In the genomic region with DNA sequence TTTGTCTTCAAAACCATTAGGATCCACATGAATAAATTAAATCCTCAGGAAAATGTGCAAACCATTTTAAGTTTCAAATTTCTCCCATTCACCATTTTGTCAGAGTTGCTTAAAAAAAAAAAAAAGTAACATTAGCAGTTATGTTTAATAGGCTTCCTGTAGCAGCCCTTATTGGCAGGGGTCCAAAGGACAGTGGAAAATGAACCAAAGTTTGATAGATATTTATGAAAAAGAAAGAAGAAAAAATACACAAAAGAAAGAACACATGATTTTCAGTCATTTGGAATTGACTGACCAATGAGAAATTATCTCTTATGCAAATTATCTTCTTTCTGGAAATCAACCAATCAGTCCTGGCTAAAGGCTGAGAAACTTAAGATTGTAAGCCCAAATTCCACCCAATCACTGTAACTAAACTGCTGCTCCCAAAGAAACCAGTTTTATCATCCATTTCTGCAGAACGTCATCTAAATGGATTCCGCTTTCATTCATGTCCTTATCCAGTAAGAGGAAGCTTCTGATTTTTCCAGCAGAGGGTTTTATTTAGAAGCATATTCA, we compare ENCODE assay signal across 34 cellular contexts.
DNase-seq lines count a peak whose midpoint lies in the region; ATAC-seq, FAIRE-seq and TF ChIP-seq lines count a peak whose summit lies in the region.
"Had no signal": no experiment of that assay in that cellular context is flagged by ENCODE, and none has a peak within 500 bp of the region (broad histone marks: within the 10 kb centered on the region; RNA-seq: fewer than 3 reads in every experiment).

No MANE protein-coding gene starts in this region.

- POLR2A ChIA-PET in A549 (lab: Yijun Ruan, JAX): no interaction called here

- TF ChIP-seq EP300 in A549 (IDR thresholded peaks at IDR 0.05): no peak

- in situ Hi-C loops in KBM-7 (cut with MboI; ENCODE audit: low pct_unique_long_range_greater_than_20kb, low sequenced_read_pairs): no loop called here

- 97% methylated on average over 2 of the region's 2 CpGs for WGBS in A549 (ENCODE audit: missing lambda C conversion rate)
- 79 to 92% (median 88%) methylated on average over 2 of the region's 2 CpGs for WGBS in adrenal gland, 4 donors

- TF ChIP-seq RAD21 in A549 (conservative IDR thresholded peaks at IDR 0.05 in 1 of 2, IDR thresholded peaks at IDR 0.05 in 1 of 2): no peak

- H3K4me2 ChIP-seq in A549: peak overlapping the region; percentile 57; the same call in 1 of the 3 replicates
- H3K4me2 ChIP-seq: PC-9 had no signal

- DNase-seq in A549 (ENCODE audit: low read depth in 1 of 2, low spot score in 1 of 2): no peak
- peak in 4 of 7 donors; percentile 38 to 60 (median 58) for DNase-seq in adrenal gland
- DNase-seq in glutamatergic neuron: no peak
- DNase-seq in lung microvascular endothelial cell (ENCODE audit: low read depth in 2 of 2): peak; percentile 68 to 86
- DNase-seq in KBM-7: no peak
- DNase-seq in stimulated activated CD4-positive, alpha-beta T cell treated with anti-CD3 and anti-CD28 coated beads, Interleukin-4, amount 100 ng/mL, for 1 hour: no peak
- DNase-seq in DMS153 treated with DMSO at 0.1 percent for 48 hours (lab: John Stamatoyannopoulos, UW; ENCODE audit: unreplicated experiment): no peak
- DNase-seq: activated CD4-positive, alpha-beta T cell treated with anti-CD3 and anti-CD28 coated beads for 36 hours; activated CD8-positive, alpha-beta T cell treated with anti-CD3 and anti-CD28 coated beads for 36 hours; CD4-positive, alpha-beta T cell; DND-41; endodermal cell; foreskin keratinocyte; GM23248; hypothalamus; MG63; NCI-H1105 treated with DMSO at 0.1 percent for 48 hours; NCI-H187 treated with DMSO at 0.1 percent for 48 hours; NCI-H526 treated with DMSO at 0.1 percent for 48 hours; PC-9; posterior cingulate gyrus; right lobe of liver; SHP77; stimulated activated CD4-positive, alpha-beta T cell treated with anti-CD3 and anti-CD28 coated beads, Interleukin-12 subunit alpha, Interleukin-12 subunit beta, amount 100 ng/mL, for 4 hours; stimulated activated CD4-positive, alpha-beta T cell treated with anti-CD3 and anti-CD28 coated beads, Interleukin-2, amount 100 ng/mL, for 48 hours; stomach; SW 1271; thyroid gland had no signal

- no peak for ATAC-seq in A549
- ATAC-seq in HG03521 (IDR thresholded peaks at IDR 0.05; ENCODE audit: unreplicated experiment): no peak
- ATAC-seq: activated CD4-positive, alpha-beta T cell treated with anti-CD3 and anti-CD28 coated beads for 36 hours; activated CD8-positive, alpha-beta T cell treated with anti-CD3 and anti-CD28 coated beads for 36 hours; foreskin keratinocyte had no signal

- H3K36me3 Mint-ChIP-seq in glutamatergic neuron (ENCODE audit: unreplicated experiment): peaks cover 10% of the 10 kb centered on the region
- H3K36me3 Mint-ChIP-seq: activated naive CD4-positive, alpha-beta T cell treated with anti-CD3 and anti-CD28 coated beads, Interleukin-2, amount 50 U/mL, for 24 hours had no signal

- H3K4me1 ChIP-seq in A549: peaks cover 53% of the 10 kb centered on the region
- H3K4me1 ChIP-seq in adrenal gland (replicated peaks in 1 of 2): peaks cover under 1 to 40% of the 10 kb centered on the region in 2 donors
- H3K4me1 ChIP-seq: foreskin keratinocyte, right lobe of liver had no signal

- H3K27me3 Mint-ChIP-seq in glutamatergic neuron (ENCODE audit: unreplicated experiment): peaks cover 12% of the 10 kb centered on the region
- H3K27me3 Mint-ChIP-seq: activated CD4-positive, alpha-beta T cell treated with anti-CD3 and anti-CD28 coated beads for 36 hours; activated CD8-positive, alpha-beta T cell treated with anti-CD3 and anti-CD28 coated beads for 36 hours; activated naive CD4-positive, alpha-beta T cell treated with anti-CD3 and anti-CD28 coated beads, Interleukin-2, amount 50 U/mL, for 24 hours; CD4-positive, alpha-beta T cell had no signal

- peak overlapping the region; percentile 77 for H3K27ac Mint-ChIP-seq in glutamatergic neuron (ENCODE audit: unreplicated experiment)
- H3K27ac Mint-ChIP-seq: activated CD4-positive, alpha-beta T cell treated with anti-CD3 and anti-CD28 coated beads for 36 hours; activated CD8-positive, alpha-beta T cell treated with anti-CD3 and anti-CD28 coated beads for 36 hours; activated naive CD4-positive, alpha-beta T cell treated with anti-CD3 and anti-CD28 coated beads, Interleukin-2, amount 50 U/mL, for 24 hours; CD4-positive, alpha-beta T cell; endodermal cell had no signal

- no peak for TF ChIP-seq POLR2A in A549 (IDR thresholded peaks at IDR 0.05; ENCODE audit: low read length)
- TF ChIP-seq POLR2A in adrenal gland (IDR thresholded peaks at IDR 0.05): no peak

- CTCF ChIA-PET in A549 (lab: Yijun Ruan, JAX): interaction anchor here (1.1 kb wide), 1 partner anchor 17 kb away, joined by 3 read pairs; no protein-coding TSS in a partner anchor

- H3K36me3 ChIP-seq in adrenal gland (replicated peaks in 1 of 2): no peaks in the 10 kb centered on the region
- H3K36me3 ChIP-seq: breast epithelium, esophagus muscularis mucosa, MG63, right lobe of liver, stomach, thyroid gland had no signal

- peaks cover 7% of the 10 kb centered on the region for H3K9me3 Mint-ChIP-seq in glutamatergic neuron (ENCODE audit: unreplicated experiment)
- H3K9me3 Mint-ChIP-seq: activated CD8-positive, alpha-beta T cell treated with anti-CD3 and anti-CD28 coated beads for 36 hours; activated naive CD4-positive, alpha-beta T cell treated with anti-CD3 and anti-CD28 coated beads, Interleukin-2, amount 50 U/mL, for 24 hours; CD4-positive, alpha-beta T cell; endodermal cell had no signal

- no peak for TF ChIP-seq CTCF in A549 (IDR thresholded peaks at IDR 0.05)
- TF ChIP-seq CTCF in adrenal gland (IDR thresholded peaks at IDR 0.05): no peak
- no peak for TF ChIP-seq CTCF in glutamatergic neuron (IDR thresholded peaks at IDR 0.05; ENCODE audit: partially characterized antibody, unreplicated experiment)

- H3K4me3 ChIP-seq in A549 (no peak overlapping the region), adrenal gland (no peak overlapping the region)
- H3K4me3 ChIP-seq: coronary artery, esophagus muscularis mucosa, GM23248, MG63, PC-9, right lobe of liver, stomach, thyroid gland had no signal

- peak overlapping the region; percentile 80 to 83 for H3K27ac ChIP-seq in A549
- peak overlapping the region in 3 of 5 donors; percentile 1 to 83 (median 15) for H3K27ac ChIP-seq in adrenal gland
- H3K27ac ChIP-seq: foreskin keratinocyte, GM23248, PC-9, thyroid gland had no signal

- peaks cover 61% of the 10 kb centered on the region for H3K4me1 Mint-ChIP-seq in glutamatergic neuron (ENCODE audit: low read depth, unreplicated experiment)
- H3K4me1 Mint-ChIP-seq: activated CD4-positive, alpha-beta T cell treated with anti-CD3 and anti-CD28 coated beads for 36 hours; activated naive CD4-positive, alpha-beta T cell treated with anti-CD3 and anti-CD28 coated beads, Interleukin-2, amount 50 U/mL, for 24 hours had no signal

- peak overlapping the region; percentile 37 for H3K4me3 Mint-ChIP-seq in glutamatergic neuron (ENCODE audit: unreplicated experiment)
- H3K4me3 Mint-ChIP-seq: activated CD4-positive, alpha-beta T cell treated with anti-CD3 and anti-CD28 coated beads for 36 hours; activated CD8-positive, alpha-beta T cell treated with anti-CD3 and anti-CD28 coated beads for 36 hours; activated naive CD4-positive, alpha-beta T cell treated with anti-CD3 and anti-CD28 coated beads, Interleukin-2, amount 50 U/mL, for 24 hours; CD4-positive, alpha-beta T cell; endodermal cell had no signal

- H3K27me3 ChIP-seq in adrenal gland: no peaks in the 10 kb centered on the region
- H3K27me3 ChIP-seq: breast epithelium, esophagus muscularis mucosa, foreskin keratinocyte, MG63, right lobe of liver, stomach, thyroid gland had no signal

- intact Hi-C loops in adrenal gland (cut with DNase I): loop anchor here in 1 of 2 donors (10.0 kb wide), 1 partner anchor 388 kb away; no protein-coding TSS in a partner anchor

- no peak for FAIRE-seq in A549 (lab: Jason Lieb, UNC)
- FAIRE-seq: A204.1 had no signal

- no peaks in the 10 kb centered on the region for H3K9me3 ChIP-seq in A549
- no peaks in the 10 kb centered on the region for H3K9me3 ChIP-seq in adrenal gland (replicated peaks in 1 of 3)
- H3K9me3 ChIP-seq: breast epithelium, esophagus muscularis mucosa, MG63, right lobe of liver, stomach, thyroid gland had no signal

TF ChIP-seq in A549, 52 proteins besides CTCF, POLR2A, EP300 and RAD21:
- no peak for TF ChIP-seq ZFP36 (IDR thresholded peaks at IDR 0.05; ENCODE audit: borderline replicate concordance, partially characterized antibody)
- TF ChIP-seq, protein P1, sequence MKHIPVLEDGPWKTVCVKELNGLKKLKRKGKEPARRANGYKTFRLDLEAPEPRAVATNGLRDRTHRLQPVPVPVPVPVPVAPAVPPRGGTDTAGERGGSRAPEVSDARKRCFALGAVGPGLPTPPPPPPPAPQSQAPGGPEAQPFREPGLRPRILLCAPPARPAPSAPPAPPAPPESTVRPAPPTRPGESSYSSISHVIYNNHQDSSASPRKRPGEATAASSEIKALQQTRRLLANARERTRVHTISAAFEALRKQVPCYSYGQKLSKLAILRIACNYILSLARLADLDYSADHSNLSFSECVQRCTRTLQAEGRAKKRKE (CRISPR knock-in tag; IDR thresholded peaks at IDR 0.05; ENCODE audit: low read depth): no peak
- no peak for TF ChIP-seq HEYL (CRISPR knock-in tag; IDR thresholded peaks at IDR 0.05)
- TF ChIP-seq, protein P2, sequence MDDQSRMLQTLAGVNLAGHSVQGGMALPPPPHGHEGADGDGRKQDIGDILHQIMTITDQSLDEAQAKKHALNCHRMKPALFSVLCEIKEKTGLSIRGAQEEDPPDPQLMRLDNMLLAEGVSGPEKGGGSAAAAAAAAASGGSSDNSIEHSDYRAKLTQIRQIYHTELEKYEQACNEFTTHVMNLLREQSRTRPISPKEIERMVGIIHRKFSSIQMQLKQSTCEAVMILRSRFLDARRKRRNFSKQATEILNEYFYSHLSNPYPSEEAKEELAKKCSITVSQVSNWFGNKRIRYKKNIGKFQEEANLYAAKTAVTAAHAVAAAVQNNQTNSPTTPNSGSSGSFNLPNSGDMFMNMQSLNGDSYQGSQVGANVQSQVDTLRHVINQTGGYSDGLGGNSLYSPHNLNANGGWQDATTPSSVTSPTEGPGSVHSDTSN (IDR thresholded peaks at IDR 0.05): no peak
- TF ChIP-seq, protein P3, sequence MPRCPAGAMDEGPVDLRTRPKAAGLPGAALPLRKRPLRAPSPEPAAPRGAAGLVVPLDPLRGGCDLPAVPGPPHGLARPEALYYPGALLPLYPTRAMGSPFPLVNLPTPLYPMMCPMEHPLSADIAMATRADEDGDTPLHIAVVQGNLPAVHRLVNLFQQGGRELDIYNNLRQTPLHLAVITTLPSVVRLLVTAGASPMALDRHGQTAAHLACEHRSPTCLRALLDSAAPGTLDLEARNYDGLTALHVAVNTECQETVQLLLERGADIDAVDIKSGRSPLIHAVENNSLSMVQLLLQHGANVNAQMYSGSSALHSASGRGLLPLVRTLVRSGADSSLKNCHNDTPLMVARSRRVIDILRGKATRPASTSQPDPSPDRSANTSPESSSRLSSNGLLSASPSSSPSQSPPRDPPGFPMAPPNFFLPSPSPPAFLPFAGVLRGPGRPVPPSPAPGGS (IDR thresholded peaks at IDR 0.05): no peak
- TF ChIP-seq ZC3H11A (IDR thresholded peaks at IDR 0.05): no peak
- TF ChIP-seq BHLHE40 (IDR thresholded peaks at IDR 0.05; ENCODE audit: low read depth, low read length): no peak
- TF ChIP-seq NPAS2 (CRISPR knock-in tag; IDR thresholded peaks at IDR 0.05; ENCODE audit: borderline replicate concordance): no peak

Comparison
In these comparisons a context has a peak if more than half of its experiments do, and no peak if none do; other contexts are left out.
1. DNase-seq: peak in adrenal gland (4 of 7) and lung microvascular endothelial cell (2 of 2); none in A549 (0 of 2), glutamatergic neuron (single experiment), KBM-7 (single experiment), stimulated activated CD4-positive, alpha-beta T cell treated with anti-CD3 and anti-CD28 coated beads, Interleukin-4, amount 100 ng/mL, for 1 hour (single experiment) and DMS153 treated with DMSO at 0.1 percent for 48 hours (single experiment).